Comparison of ENCODE assay signal across 1 cellular context in the genomic region with DNA sequence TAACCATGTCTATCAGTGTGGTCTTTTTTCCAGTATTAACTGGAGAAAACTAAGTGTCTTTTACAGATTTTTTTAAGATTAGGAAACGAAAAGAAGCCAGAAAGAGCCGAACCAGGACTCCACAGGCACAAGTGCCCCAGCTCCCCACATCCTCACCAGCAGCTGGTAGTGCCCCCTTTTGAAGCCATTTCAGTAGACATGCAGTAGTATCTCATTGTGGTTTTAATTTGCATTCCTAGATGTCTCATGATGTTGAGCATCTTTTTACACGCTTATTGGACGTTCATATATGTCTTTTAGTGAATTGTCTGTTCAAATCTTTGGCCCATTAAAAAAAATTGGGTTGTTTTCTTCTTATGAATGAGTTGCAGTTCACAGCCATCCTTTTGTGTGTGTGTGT.
A peak's percentile ranks its signal among the peaks of the same experiment; 100 is the strongest.
TF ChIP-seq lines count a peak whose summit lies in the region.

No MANE protein-coding gene starts in this region.

TF ChIP-seq in HEK293, 187 proteins besides CTCF, POLR2A, EP300 and RAD21 (continued from another document):
- TF ChIP-seq, protein P1, sequence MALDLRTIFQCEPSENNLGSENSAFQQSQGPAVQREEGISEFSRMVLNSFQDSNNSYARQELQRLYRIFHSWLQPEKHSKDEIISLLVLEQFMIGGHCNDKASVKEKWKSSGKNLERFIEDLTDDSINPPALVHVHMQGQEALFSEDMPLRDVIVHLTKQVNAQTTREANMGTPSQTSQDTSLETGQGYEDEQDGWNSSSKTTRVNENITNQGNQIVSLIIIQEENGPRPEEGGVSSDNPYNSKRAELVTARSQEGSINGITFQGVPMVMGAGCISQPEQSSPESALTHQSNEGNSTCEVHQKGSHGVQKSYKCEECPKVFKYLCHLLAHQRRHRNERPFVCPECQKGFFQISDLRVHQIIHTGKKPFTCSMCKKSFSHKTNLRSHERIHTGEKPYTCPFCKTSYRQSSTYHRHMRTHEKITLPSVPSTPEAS (tag by site-specific recombination; IDR thresholded peaks at IDR 0.05) = peak; percentile 43; the same call in 1 of the 2 replicates
- TF ChIP-seq, protein P2, sequence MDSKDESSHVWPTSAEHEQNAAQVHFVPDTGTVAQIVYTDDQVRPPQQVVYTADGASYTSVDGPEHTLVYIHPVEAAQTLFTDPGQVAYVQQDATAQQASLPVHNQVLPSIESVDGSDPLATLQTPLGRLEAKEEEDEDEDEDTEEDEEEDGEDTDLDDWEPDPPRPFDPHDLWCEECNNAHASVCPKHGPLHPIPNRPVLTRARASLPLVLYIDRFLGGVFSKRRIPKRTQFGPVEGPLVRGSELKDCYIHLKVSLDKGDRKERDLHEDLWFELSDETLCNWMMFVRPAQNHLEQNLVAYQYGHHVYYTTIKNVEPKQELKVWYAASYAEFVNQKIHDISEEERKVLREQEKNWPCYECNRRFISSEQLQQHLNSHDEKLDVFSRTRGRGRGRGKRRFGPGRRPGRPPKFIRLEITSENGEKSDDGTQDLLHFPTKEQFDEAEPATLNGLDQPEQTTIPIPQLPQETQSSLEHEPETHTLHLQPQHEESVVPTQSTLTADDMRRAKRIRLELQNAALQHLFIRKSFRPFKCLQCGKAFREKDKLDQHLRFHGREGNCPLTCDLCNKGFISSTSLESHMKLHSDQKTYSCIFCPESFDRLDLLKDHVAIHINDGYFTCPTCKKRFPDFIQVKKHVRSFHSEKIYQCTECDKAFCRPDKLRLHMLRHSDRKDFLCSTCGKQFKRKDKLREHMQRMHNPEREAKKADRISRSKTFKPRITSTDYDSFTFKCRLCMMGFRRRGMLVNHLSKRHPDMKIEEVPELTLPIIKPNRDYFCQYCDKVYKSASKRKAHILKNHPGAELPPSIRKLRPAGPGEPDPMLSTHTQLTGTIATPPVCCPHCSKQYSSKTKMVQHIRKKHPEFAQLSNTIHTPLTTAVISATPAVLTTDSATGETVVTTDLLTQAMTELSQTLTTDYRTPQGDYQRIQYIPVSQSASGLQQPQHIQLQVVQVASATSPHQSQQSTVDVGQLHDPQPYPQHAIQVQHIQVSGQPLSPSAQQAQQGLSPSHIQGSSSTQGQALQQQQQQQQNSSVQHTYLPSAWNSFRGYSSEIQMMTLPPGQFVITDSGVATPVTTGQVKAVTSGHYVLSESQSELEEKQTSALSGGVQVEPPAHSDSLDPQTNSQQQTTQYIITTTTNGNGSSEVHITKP (tag by site-specific recombination; IDR thresholded peaks at IDR 0.05) = peak; percentile 68; the same call in 1 of the 2 replicates
TF ChIP-seq in HEK293: peak in this region for 3.
